In the genomic region with DNA sequence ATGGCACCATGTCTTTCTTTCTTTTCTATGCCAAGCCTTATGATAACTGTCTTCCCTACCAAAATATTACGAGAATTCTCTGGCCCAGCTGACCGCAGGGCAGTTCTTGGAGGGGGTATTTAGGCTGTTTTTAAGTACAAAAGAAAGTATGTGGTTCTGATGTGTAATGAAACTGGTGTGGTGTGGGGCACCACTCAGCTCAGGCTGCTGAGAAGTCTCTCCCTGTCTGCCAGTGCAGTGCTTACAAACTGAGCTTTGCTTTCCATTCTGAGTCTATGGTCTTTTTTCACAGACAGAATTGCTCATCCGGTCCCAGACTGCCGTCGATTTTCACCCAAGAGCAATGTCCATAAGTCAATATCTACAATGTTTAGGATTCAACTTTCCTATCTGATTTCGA, we compare ENCODE assay signal across 9 cellular contexts.
"Had no signal": no experiment of that assay in that cellular context is flagged by ENCODE, and none has a peak within 500 bp of the region (broad histone marks: within the 10 kb centered on the region; RNA-seq: fewer than 3 reads in every experiment).

No MANE protein-coding gene starts in this region.

- H3K9ac ChIP-seq: GM23248 had no signal

- ATAC-seq: HCT116, HepG2 had no signal

- H3K27ac ChIP-seq: GM23248, HL-60 had no signal

- H3K36me3 ChIP-seq: HAP-1 had no signal

- H3K4me1 ChIP-seq: HAP-1 had no signal

- H2AFZ ChIP-seq: GM23248 had no signal

- H3K4me3 ChIP-seq: GM23248, HAP-1 had no signal

- DNase-seq: GM23248, GOT3, H7, HFFc6, KBM-7 had no signal
